ENCODE assay signal across 15 cellular contexts in genomic region chr5:141628175-141628788, GRCh38. TPM values are rescaled to one million over a fixed set of nuclear protein-coding genes. Genes with fewer than 3 reads are reported as not detected.
DNase-seq lines count a peak whose midpoint lies in the region; ATAC-seq and TF ChIP-seq lines count a peak whose summit lies in the region.
"Had no signal": no experiment of that assay in that cellular context is flagged by ENCODE, and none has a peak within 500 bp of the region (broad histone marks: within the 10 kb centered on the region; RNA-seq: fewer than 3 reads in every experiment).

No MANE protein-coding gene starts in this region.

- peaks cover 71% of the 10 kb centered on the region for H3K4me1 Mint-ChIP-seq in dendritic cell treated with granulocyte-macrophage colony-stimulating factor and Interleukin-4, amounts not matched to agents 40 ng/mL and 50 ng/mL, for 4 days (ENCODE audit: low read depth)

- no peaks in the 10 kb centered on the region for H3K27me3 ChIP-seq in OCI-LY3 (ENCODE audit: low read depth, low read length)
- H3K27me3 ChIP-seq in upper lobe of right lung = no peaks in the 10 kb centered on the region
- no peaks in the 10 kb centered on the region for H3K27me3 ChIP-seq in MM.1S (replicated peaks; ENCODE audit: insufficient read depth, low read length)
- H3K27me3 ChIP-seq: SJCRH30 had no signal

- peak overlapping the region; percentile 82 for H3K27ac Mint-ChIP-seq in dendritic cell treated with granulocyte-macrophage colony-stimulating factor and Interleukin-4, amounts not matched to agents 40 ng/mL and 50 ng/mL, for 4 days
- H3K27ac Mint-ChIP-seq: B cell; CD4-positive, alpha-beta T cell had no signal

- intact Hi-C loops in dendritic cell treated with granulocyte-macrophage colony-stimulating factor and Interleukin-4, amounts not matched to agents 40 ng/mL and 50 ng/mL, for 4 days (cut with micrococcal nuclease) = no loop called here
- intact Hi-C loops in upper lobe of right lung (cut with DNase I) = no loop called here

- H3K4me3 Mint-ChIP-seq in dendritic cell treated with granulocyte-macrophage colony-stimulating factor and Interleukin-4, amounts not matched to agents 40 ng/mL and 50 ng/mL, for 4 days = no peak overlapping the region
- H3K4me3 Mint-ChIP-seq: B cell; CD4-positive, alpha-beta T cell had no signal

- peaks cover 45% of the 10 kb centered on the region for H3K4me1 ChIP-seq in OCI-LY3 (ENCODE audit: low read length)
- peaks cover 5% of the 10 kb centered on the region for H3K4me1 ChIP-seq in upper lobe of right lung
- H3K4me1 ChIP-seq in MM.1S (ENCODE audit: low read length) = peaks cover 8% of the 10 kb centered on the region

- H3K4me3 ChIP-seq in OCI-LY3 (ENCODE audit: low read length) (no peak overlapping the region), upper lobe of right lung (no peak overlapping the region), MM.1S (ENCODE audit: low read length) (no peak overlapping the region)
- H3K4me3 ChIP-seq: SJCRH30 had no signal

- H4K20me1 ChIP-seq in OCI-LY3 (ENCODE audit: insufficient read depth, low read length) (peaks cover 18% of the 10 kb centered on the region; the same call in 1 of the 2 replicates), MM.1S (ENCODE audit: insufficient read depth, low read length) (no peaks in the 10 kb centered on the region; the same call in 1 of the 2 replicates)

- H3K4me2 ChIP-seq in OCI-LY3 (ENCODE audit: low read length) (peak overlapping the region; percentile 51), MM.1S (ENCODE audit: low read depth, low read length) (no peak overlapping the region)

- H3K9me3 Mint-ChIP-seq in dendritic cell treated with granulocyte-macrophage colony-stimulating factor and Interleukin-4, amounts not matched to agents 40 ng/mL and 50 ng/mL, for 4 days = no peaks in the 10 kb centered on the region
- H3K9me3 Mint-ChIP-seq: CD4-positive, alpha-beta T cell had no signal

- peaks cover 36% of the 10 kb centered on the region for H3K79me2 ChIP-seq in OCI-LY3 (ENCODE audit: low read length)
- H3K79me2 ChIP-seq in MM.1S (ENCODE audit: low read length) = peaks cover 28% of the 10 kb centered on the region

- H3K9ac ChIP-seq in OCI-LY3 (ENCODE audit: low read length) (no peak overlapping the region), MM.1S (ENCODE audit: low read length) (no peak overlapping the region)

- H3K27me3 Mint-ChIP-seq in dendritic cell treated with granulocyte-macrophage colony-stimulating factor and Interleukin-4, amounts not matched to agents 40 ng/mL and 50 ng/mL, for 4 days = no peaks in the 10 kb centered on the region
- H3K27me3 Mint-ChIP-seq: B cell; CD4-positive, alpha-beta T cell had no signal

- peak overlapping the region; percentile 71; the same call in 1 of the 2 replicates for H3K27ac ChIP-seq in OCI-LY3 (ENCODE audit: low read length)
- no peak overlapping the region for H3K27ac ChIP-seq in upper lobe of right lung
- H3K27ac ChIP-seq in MM.1S (ENCODE audit: low read length) = no peak overlapping the region
- H3K27ac ChIP-seq: RWPE1, SJCRH30 had no signal

- ATAC-seq in upper lobe of right lung = no peak

- DNase-seq in upper lobe of right lung (peak; percentile 19), RPMI8226 (no peak), MM.1S (no peak)
- DNase-seq: Calu3; CD4-positive, alpha-beta T cell; DMS53; H7; NCI-H1436 treated with DMSO at 0.1 percent for 48 hours; NCI-H2029 treated with DMSO at 0.1 percent for 48 hours; NCI-H748 treated with DMSO at 0.1 percent for 48 hours; SJCRH30 had no signal

- H3K9me2 ChIP-seq in MM.1S (replicated peaks; ENCODE audit: insufficient read depth, low read length) = no peaks in the 10 kb centered on the region

- H3K36me3 Mint-ChIP-seq in dendritic cell treated with granulocyte-macrophage colony-stimulating factor and Interleukin-4, amounts not matched to agents 40 ng/mL and 50 ng/mL, for 4 days (ENCODE audit: low read depth) = peaks cover 85% of the 10 kb centered on the region

- H3K9me3 ChIP-seq in OCI-LY3 (ENCODE audit: insufficient read depth, low read length) (no peaks in the 10 kb centered on the region), upper lobe of right lung (no peaks in the 10 kb centered on the region), MM.1S (replicated peaks; ENCODE audit: insufficient read depth, low read length) (no peaks in the 10 kb centered on the region)
- H3K9me3 ChIP-seq: SJCRH30 had no signal

- no peak for TF ChIP-seq CTCF in OCI-LY3 (IDR thresholded peaks at IDR 0.05; ENCODE audit: low read depth, low read length)
- no peak for TF ChIP-seq CTCF in upper lobe of right lung (IDR thresholded peaks at IDR 0.05)
- TF ChIP-seq CTCF in MM.1S (IDR thresholded peaks at IDR 0.05; ENCODE audit: low read length) = no peak

- peaks cover 65% of the 10 kb centered on the region for H3K36me3 ChIP-seq in OCI-LY3 (replicated peaks; ENCODE audit: low read depth, low read length)
- H3K36me3 ChIP-seq in upper lobe of right lung = peaks cover 72% of the 10 kb centered on the region
- H3K36me3 ChIP-seq in MM.1S (replicated peaks; ENCODE audit: insufficient read depth, low read length) = no peaks in the 10 kb centered on the region; the same call in 1 of the 2 replicates

- H3F3A ChIP-seq in MM.1S (ENCODE audit: insufficient read depth, low read length) = peaks cover 8% of the 10 kb centered on the region

- H2AFZ ChIP-seq in OCI-LY3 (ENCODE audit: low read depth, low read length) (no peak overlapping the region), MM.1S (ENCODE audit: low read length) (no peak overlapping the region)

RNA-seq across cellular contexts. Expression of gene HDAC3, which starts 8.4 kb away (rescaled TPM):
- total RNA-seq in upper lobe of right lung = 42.1 TPM

RNA-seq across cellular contexts. Expression of gene RELL2, which starts 8.5 kb away (rescaled TPM):
- 6.1 TPM for total RNA-seq in upper lobe of right lung

RNA-seq across cellular contexts. Expression of gene DIAPH1, which starts 9.5 kb away (rescaled TPM):
- total RNA-seq in upper lobe of right lung = 118 TPM

RNA-seq across cellular contexts. Expression of gene FCHSD1, which starts 22.9 kb away (rescaled TPM):
- total RNA-seq in upper lobe of right lung = 13.6 TPM

RNA-seq across cellular contexts. Expression of gene ARAP3, which starts 53.7 kb away (rescaled TPM):
- 42.4 TPM for total RNA-seq in upper lobe of right lung
